In the genomic region with DNA sequence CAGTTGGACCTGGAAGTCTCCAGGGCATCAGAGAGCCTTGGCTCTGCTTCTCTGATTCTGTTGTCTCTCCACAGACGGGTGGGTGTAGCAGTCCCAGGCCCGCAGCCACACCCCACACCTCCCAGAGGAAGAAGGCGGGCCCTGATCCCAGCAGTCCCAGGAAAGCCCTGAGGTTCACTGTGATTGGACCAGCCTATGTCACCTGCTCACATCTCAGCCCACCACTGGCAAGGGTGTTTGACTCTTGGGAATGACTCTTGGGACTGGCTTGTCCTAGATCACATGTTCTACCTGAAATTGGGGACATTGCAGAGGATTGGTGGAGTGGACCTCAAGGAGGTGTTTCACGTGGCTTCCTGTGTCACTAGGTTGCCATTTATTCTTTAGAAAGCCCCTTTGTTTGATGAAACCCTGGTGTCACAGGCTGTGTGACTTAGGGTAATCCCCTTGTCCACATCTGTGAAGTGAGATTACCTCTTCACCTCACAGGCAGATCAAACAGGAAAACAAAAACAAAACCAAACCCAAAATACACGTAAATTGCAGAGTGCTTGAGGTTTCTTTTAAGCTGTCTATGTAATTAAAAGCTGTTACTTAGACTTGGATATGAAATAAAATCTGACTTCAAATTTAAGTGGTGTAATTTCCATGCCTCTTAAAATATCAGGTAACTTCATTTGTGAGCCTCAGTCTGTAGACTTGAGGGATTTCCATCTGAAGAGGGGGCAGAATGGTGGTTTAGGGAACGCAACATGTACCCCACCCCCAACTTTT, we compare ENCODE assay signal across 1 cellular context.
TF ChIP-seq lines count a peak whose summit lies in the region.

No MANE protein-coding gene starts in this region.

TF ChIP-seq in SK-N-SH treated with all-trans-retinoic acid at 6 μM for 48 hours, 23 proteins besides CTCF, POLR2A, EP300 and RAD21 (continued from another document):
- no peak for TF ChIP-seq ZC3H10 (CRISPR knock-in tag; IDR thresholded peaks at IDR 0.05)
- TF ChIP-seq ZFP30 (CRISPR knock-in tag; IDR thresholded peaks at IDR 0.05), result no peak
- TF ChIP-seq TCF4 (CRISPR knock-in tag; IDR thresholded peaks at IDR 0.05; ENCODE audit: borderline replicate concordance), result no peak
TF ChIP-seq in SK-N-SH treated with all-trans-retinoic acid at 6 μM for 48 hours: peak in this region for 0.
